8 cellular contexts compared by ENCODE assay signal in genomic region chr17:39231587-39232551, GRCh38. TPM values are rescaled to one million over a fixed set of nuclear protein-coding genes. Genes with fewer than 3 reads are reported as not detected.
DNase-seq lines count a peak whose midpoint lies in the region; ATAC-seq and TF ChIP-seq lines count a peak whose summit lies in the region.

No MANE protein-coding gene starts in this region.

- POLR2A ChIA-PET in CD4-positive, alpha-beta memory T cell (lab: Charles Lee; ENCODE audit: partially characterized antibody): interaction anchor here (1.0 to 1.8 kb wide), 4 partner anchors 23 to 78 kb away, joined by 3 to 6 read pairs (median 4); partner anchors contain the start of gene RPL19

- no peak overlapping the region for H3K27ac ChIP-seq in CD4-positive, alpha-beta memory T cell (ENCODE audit: low read depth, low read length)
- no peak overlapping the region for H3K27ac ChIP-seq in brain microvascular endothelial cell

- H3K27ac Mint-ChIP-seq in CD4-positive, alpha-beta memory T cell: peak overlapping the region in 5 of 7 donors; percentile 26 to 84 (median 70)

- H3K36me3 ChIP-seq in CD4-positive, alpha-beta memory T cell (ENCODE audit: insufficient read depth, low read length): no peaks in the 10 kb centered on the region
- no peaks in the 10 kb centered on the region for H3K36me3 ChIP-seq in brain microvascular endothelial cell (replicated peaks)

- in situ Hi-C loops in brain microvascular endothelial cell (cut with HindIII; ENCODE audit: low pct_ligation_motif_present, low sequenced_read_pairs): no loop called here

- H3K4me1 ChIP-seq in CD4-positive, alpha-beta memory T cell (ENCODE audit: insufficient read depth, low read length): peaks cover 18% of the 10 kb centered on the region

- peaks cover 11 to 21% (median 18%) of the 10 kb centered on the region in 4 donors for H3K4me1 Mint-ChIP-seq in CD4-positive, alpha-beta memory T cell

- no peaks in the 10 kb centered on the region for H3K36me3 Mint-ChIP-seq in CD4-positive, alpha-beta memory T cell

- no peak overlapping the region for H3K4me3 ChIP-seq in CD4-positive, alpha-beta memory T cell (ENCODE audit: low read length in 2 of 2)
- H3K4me3 ChIP-seq in Jurkat, Clone E6-1 (ENCODE audit: low read length): no peak overlapping the region; the same call in 1 of the 2 replicates
- peak overlapping the region; percentile 12 for H3K4me3 ChIP-seq in brain microvascular endothelial cell (ENCODE audit: low read depth, low read length)

- peaks cover 0 to 1% (median 0%) of the 10 kb centered on the region in 8 donors for H3K9me3 Mint-ChIP-seq in CD4-positive, alpha-beta memory T cell

- intact Hi-C loops in CD4-positive, alpha-beta memory T cell (cut with micrococcal nuclease): loop anchor here (1.0 kb wide), 1 partner anchor 249 kb away; no protein-coding TSS in a partner anchor

- CTCF ChIA-PET in CD4-positive, alpha-beta memory T cell (lab: Charles Lee; ENCODE audit: partially characterized antibody): interaction anchor here (0.6 to 21.0 kb wide), 19 partner anchors 7 to 408 kb away, joined by 3 to 554 read pairs (median 3); partner anchors contain the start of genes PLXDC1 and RPL19

- TF ChIP-seq CTCF in brain microvascular endothelial cell (IDR thresholded peaks at IDR 0.05; ENCODE audit: low read depth, low read length, missing control alignments): peak; percentile 91

- peaks cover 6% of the 10 kb centered on the region for H3K27me3 ChIP-seq in CD4-positive, alpha-beta memory T cell (ENCODE audit: insufficient read depth, low read length)
- H3K27me3 ChIP-seq in brain microvascular endothelial cell (replicated peaks): no peaks in the 10 kb centered on the region

- DNase-seq in CD4-positive, alpha-beta memory T cell: peak; percentile 47 to 71 (median 56)
- DNase-seq in Jurkat, Clone E6-1 (ENCODE audit: low read depth, low spot score): peak; percentile 40
- DNase-seq in T1000 (lab: John Stamatoyannopoulos, UW): peak; percentile 27
- DNase-seq in brain microvascular endothelial cell: peak; percentile 34
- peak; percentile 80 for DNase-seq in left kidney (ENCODE audit: low read depth, low spot score)
- peak; percentile 42 for DNase-seq in stimulated activated CD8-positive, alpha-beta memory T cell treated with anti-CD3 and anti-CD28 coated beads, Interleukin-4, amount 100 ng/mL, for 24 hours (ENCODE audit: low read depth)
- no peak for DNase-seq in NCI-H2081 treated with DMSO at 0.1 percent for 48 hours (lab: John Stamatoyannopoulos, UW)

- no peaks in the 10 kb centered on the region for H3K9me3 ChIP-seq in CD4-positive, alpha-beta memory T cell (ENCODE audit: control insufficient read depth in 1 of 2, low read length in 2 of 2)

- H3K27me3 Mint-ChIP-seq in CD4-positive, alpha-beta memory T cell: peaks cover 12 to 30% of the 10 kb centered on the region in 2 donors

- peak overlapping the region in 6 of 8 donors; percentile 28 to 68 (median 64) for H3K4me3 Mint-ChIP-seq in CD4-positive, alpha-beta memory T cell

- no peak for ATAC-seq in HG02678 (IDR thresholded peaks at IDR 0.05; ENCODE audit: unreplicated experiment)

RNA-seq across cellular contexts. Expression of gene STAC2, which starts 6.1 kb away (rescaled TPM):
- total RNA-seq in CD4-positive, alpha-beta memory T cell: not detected
- not detected for polyA plus RNA-seq in CD4-positive, alpha-beta memory T cell
- 0.26 TPM for polyA plus RNA-seq in Jurkat, Clone E6-1 (2012; ENCODE audit: insufficient read depth, insufficient read length)

RNA-seq across cellular contexts. Expression of gene RPL19, which starts 31.8 kb away (rescaled TPM):
- 1,000 to 10,000 TPM; 3,210 to 3,299 TPM for total RNA-seq in CD4-positive, alpha-beta memory T cell
- polyA plus RNA-seq in CD4-positive, alpha-beta memory T cell: 1,000 to 10,000 TPM; 2,224 to 3,294 TPM
- 3,873 TPM for polyA plus RNA-seq in Jurkat, Clone E6-1 (2012; ENCODE audit: insufficient read depth, insufficient read length)

RNA-seq across cellular contexts. Expression of gene CACNB1, which starts 34.4 kb away (rescaled TPM):
- 10 to 100 TPM; 22.2 to 25.7 TPM for total RNA-seq in CD4-positive, alpha-beta memory T cell
- 1 to 10 TPM in 1 of 2 donors, under 1 TPM in 1; 0.20 to 2.0 TPM for polyA plus RNA-seq in CD4-positive, alpha-beta memory T cell
- 4.9 TPM for polyA plus RNA-seq in Jurkat, Clone E6-1 (2012; ENCODE audit: insufficient read depth, insufficient read length)
